In genomic region chr5:32589431-32589830, GRCh38 we compare ENCODE assay signal across 18 cellular contexts.
DNase-seq lines count a peak whose midpoint lies in the region; ATAC-seq lines count a peak whose summit lies in the region.
"Had no signal": no experiment of that assay in that cellular context is flagged by ENCODE, and none has a peak within 500 bp of the region (broad histone marks: within the 10 kb centered on the region; RNA-seq: fewer than 3 reads in every experiment).

No MANE protein-coding gene starts in this region.

- ATAC-seq in GM18519 (IDR thresholded peaks at IDR 0.05; ENCODE audit: low FRiP score, unreplicated experiment) (peak; percentile 43), GM19395 (IDR thresholded peaks at IDR 0.05; ENCODE audit: unreplicated experiment) (no peak), HG02759 (IDR thresholded peaks at IDR 0.05; ENCODE audit: unreplicated experiment) (no peak)
- ATAC-seq in stimulated activated memory B cell treated with anti-CD40 and anti-IgM and Interleukin-4, amounts not matched to agents 10 μg/mL and 1 μg/mL and 100 μg/mL, for 72 hours: no peak
- ATAC-seq: A549, gastroesophageal sphincter, K562 had no signal

- H3K27me3 Mint-ChIP-seq in activated T-cell treated with anti-CD3 and anti-CD28 coated beads, Interleukin-2, amount 50 U/mL, for 24 hours: no peaks in the 10 kb centered on the region
- no peaks in the 10 kb centered on the region for H3K27me3 Mint-ChIP-seq in stimulated activated memory B cell treated with anti-CD40 and anti-IgM and Interleukin-4, amounts not matched to agents 10 μg/mL and 1 μg/mL and 100 μg/mL, for 72 hours
- H3K27me3 Mint-ChIP-seq: activated CD4-positive, alpha-beta memory T cell treated with anti-CD3 and anti-CD28 coated beads, Interleukin-2, amount 10 ng/mL, durations not matched to agents 7 days and 5 days; CD4-positive, CD25-positive, alpha-beta regulatory T cell; naive B cell had no signal

- peak overlapping the region; percentile 61 for H3K27ac Mint-ChIP-seq in activated T-cell treated with anti-CD3 and anti-CD28 coated beads, Interleukin-2, amount 50 U/mL, for 24 hours
- peak overlapping the region; percentile 53 for H3K27ac Mint-ChIP-seq in stimulated activated memory B cell treated with anti-CD40 and anti-IgM and Interleukin-4, amounts not matched to agents 10 μg/mL and 1 μg/mL and 100 μg/mL, for 72 hours
- H3K27ac Mint-ChIP-seq: activated CD4-positive, alpha-beta memory T cell treated with anti-CD3 and anti-CD28 coated beads, Interleukin-2, amount 10 ng/mL, durations not matched to agents 7 days and 5 days; activated T-helper 1 cell treated with anti-CD3 and anti-CD28 coated beads, Interleukin-12 subunit alpha, Interleukin-12 subunit beta, Interleukin-2, Interleukin-4 antibody, amounts not matched to agents 30 ng/mL and 10 ng/mL and 1 ng/mL, durations not matched to agents 14 hours and 24 hours and 36 hours; CD4-positive, CD25-positive, alpha-beta regulatory T cell had no signal

- no peak for DNase-seq in activated T-cell treated with anti-CD3 and anti-CD28 coated beads, Interleukin-2, amount 50 U/mL, for 24 hours
- DNase-seq in activated T-cell treated with anti-CD3 and anti-CD28 coated beads, Interleukin-2, amount 50 U/mL, for 1 hour: no peak
- peak; percentile 66 for DNase-seq in NAMALWA (ENCODE audit: low spot score)
- DNase-seq in NCI-H1092 treated with DMSO at 0.1 percent for 48 hours (lab: John Stamatoyannopoulos, UW): no peak
- DNase-seq: activated CD4-positive, alpha-beta memory T cell treated with anti-CD3 and anti-CD28 coated beads, Interleukin-2, amount 10 ng/mL, durations not matched to agents 7 days and 5 days; DMS79; esophagus squamous epithelium; kidney had no signal

- H3K9me3 Mint-ChIP-seq in activated T-cell treated with anti-CD3 and anti-CD28 coated beads, Interleukin-2, amount 50 U/mL, for 24 hours: no peaks in the 10 kb centered on the region
- H3K9me3 Mint-ChIP-seq in stimulated activated memory B cell treated with anti-CD40 and anti-IgM and Interleukin-4, amounts not matched to agents 10 μg/mL and 1 μg/mL and 100 μg/mL, for 72 hours: no peaks in the 10 kb centered on the region
- H3K9me3 Mint-ChIP-seq: activated CD4-positive, alpha-beta memory T cell treated with anti-CD3 and anti-CD28 coated beads, Interleukin-2, amount 10 ng/mL, durations not matched to agents 7 days and 5 days; activated T-helper 1 cell treated with anti-CD3 and anti-CD28 coated beads, Interleukin-12 subunit alpha, Interleukin-12 subunit beta, Interleukin-2, Interleukin-4 antibody, amounts not matched to agents 30 ng/mL and 10 ng/mL and 1 ng/mL, durations not matched to agents 14 hours and 24 hours and 36 hours; CD4-positive, CD25-positive, alpha-beta regulatory T cell; naive B cell had no signal

- H3K4me3 Mint-ChIP-seq in activated T-cell treated with anti-CD3 and anti-CD28 coated beads, Interleukin-2, amount 50 U/mL, for 24 hours: no peak overlapping the region
- H3K4me3 Mint-ChIP-seq in stimulated activated memory B cell treated with anti-CD40 and anti-IgM and Interleukin-4, amounts not matched to agents 10 μg/mL and 1 μg/mL and 100 μg/mL, for 72 hours: no peak overlapping the region
- H3K4me3 Mint-ChIP-seq: activated CD4-positive, alpha-beta memory T cell treated with anti-CD3 and anti-CD28 coated beads, Interleukin-2, amount 10 ng/mL, durations not matched to agents 7 days and 5 days; activated T-helper 1 cell treated with anti-CD3 and anti-CD28 coated beads, Interleukin-12 subunit alpha, Interleukin-12 subunit beta, Interleukin-2, Interleukin-4 antibody, amounts not matched to agents 30 ng/mL and 10 ng/mL and 1 ng/mL, durations not matched to agents 14 hours and 24 hours and 36 hours had no signal

- H3K4me1 Mint-ChIP-seq in activated T-cell treated with anti-CD3 and anti-CD28 coated beads, Interleukin-2, amount 50 U/mL, for 24 hours (ENCODE audit: low read depth): peaks cover 67% of the 10 kb centered on the region
- peaks cover 49% of the 10 kb centered on the region for H3K4me1 Mint-ChIP-seq in stimulated activated memory B cell treated with anti-CD40 and anti-IgM and Interleukin-4, amounts not matched to agents 10 μg/mL and 1 μg/mL and 100 μg/mL, for 72 hours

- peaks cover 84% of the 10 kb centered on the region for H3K36me3 Mint-ChIP-seq in activated T-cell treated with anti-CD3 and anti-CD28 coated beads, Interleukin-2, amount 50 U/mL, for 24 hours (ENCODE audit: low read depth)
- peaks cover 41% of the 10 kb centered on the region for H3K36me3 Mint-ChIP-seq in stimulated activated memory B cell treated with anti-CD40 and anti-IgM and Interleukin-4, amounts not matched to agents 10 μg/mL and 1 μg/mL and 100 μg/mL, for 72 hours
